ENCODE assay signal across 12 cellular contexts in genomic region chr3:156626104-156626503, GRCh38. TPM values are rescaled to one million over a fixed set of nuclear protein-coding genes. Genes with fewer than 3 reads are reported as not detected.
DNase-seq lines count a peak whose midpoint lies in the region; ATAC-seq lines count a peak whose summit lies in the region.
"Had no signal": no experiment of that assay in that cellular context is flagged by ENCODE, and none has a peak within 500 bp of the region (broad histone marks: within the 10 kb centered on the region; RNA-seq: fewer than 3 reads in every experiment).

No MANE protein-coding gene starts in this region.

- intact Hi-C loops in cardiac septum (cut with DNase I), result no loop called here

- no peak for ATAC-seq in HG02885 (IDR thresholded peaks at IDR 0.05; ENCODE audit: poor library complexity, unreplicated experiment)
- ATAC-seq: gastrocnemius medialis; stimulated activated naive CD8-positive, alpha-beta T cell treated with anti-CD3 and anti-CD28 coated beads, Interleukin-15, Interleukin-2, amounts not matched to agents 100 U/mL and 50 U/mL, for 24 hours had no signal

- DNase-seq in NCI-H2196 (lab: John Stamatoyannopoulos, UW; ENCODE audit: unreplicated experiment) (peak; percentile 42), NCI-H2196 treated with DMSO at 0.1 percent for 48 hours (lab: John Stamatoyannopoulos, UW; ENCODE audit: unreplicated experiment) (no peak), NCI-H1436 (lab: John Stamatoyannopoulos, UW) (peak; percentile 80), SHP77 treated with DMSO at 0.1 percent for 48 hours (lab: John Stamatoyannopoulos, UW) (peak; percentile 64), renal cortical epithelial cell (ENCODE audit: low read depth) (peak; percentile 93), GOT3 (lab: John Stamatoyannopoulos, UW) (no peak), cardiac septum (ENCODE audit: low spot score) (no peak)
- DNase-seq: gastrocnemius medialis; NCI-H524; occipital lobe; stimulated activated naive CD8-positive, alpha-beta T cell treated with anti-CD3 and anti-CD28 coated beads, Interleukin-15, Interleukin-2, amounts not matched to agents 100 U/mL and 50 U/mL, for 24 hours had no signal

RNA-seq across cellular contexts. Expression of gene TIPARP, which starts 48.3 kb away (rescaled TPM):
- total RNA-seq in renal cortical epithelial cell, result 70.8 and 90.6 TPM in 2 replicates
- 17.9 TPM for total RNA-seq in cardiac septum

Comparison
In these comparisons a context has a peak if more than half of its experiments do, and no peak if none do; other contexts are left out.
1. DNase-seq: peak in NCI-H2196 (single experiment), NCI-H1436 (single experiment), SHP77 treated with DMSO at 0.1 percent for 48 hours (single experiment) and renal cortical epithelial cell (single experiment); none in NCI-H2196 treated with DMSO at 0.1 percent for 48 hours (single experiment), GOT3 (single experiment) and cardiac septum (single experiment).